ENCODE assay signal across 25 cellular contexts in the genomic region with DNA sequence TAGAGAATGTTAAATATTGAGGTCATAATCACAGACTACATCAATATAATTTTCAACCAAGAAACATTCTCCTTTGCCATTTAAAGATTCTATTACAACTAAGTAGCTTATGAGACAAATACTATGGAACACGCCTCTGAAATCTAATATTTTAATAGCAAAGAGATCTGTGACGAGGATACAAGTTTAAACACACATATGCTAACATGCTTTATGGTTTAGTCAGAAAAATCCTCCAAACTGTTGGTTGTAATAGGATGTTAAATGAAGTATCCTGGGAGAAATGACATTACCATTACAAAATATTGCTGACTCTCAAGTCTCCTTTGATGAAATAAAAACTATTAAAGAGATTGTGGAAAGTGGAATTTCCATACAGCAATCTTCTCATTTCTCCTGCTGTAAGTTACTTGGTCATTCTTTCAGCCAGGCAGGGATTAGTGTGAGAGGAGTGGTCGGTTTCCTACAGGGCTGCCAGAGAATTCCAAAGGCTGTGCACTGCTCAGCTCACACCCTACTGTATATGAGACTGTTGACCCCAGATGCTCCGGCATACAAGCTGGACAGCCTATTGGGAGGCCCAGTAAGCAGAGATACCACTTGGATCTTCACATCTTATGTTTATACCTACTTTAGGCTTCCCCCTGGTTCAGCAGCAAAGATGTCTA.
"Had no signal": no experiment of that assay in that cellular context is flagged by ENCODE, and none has a peak within 500 bp of the region (broad histone marks: within the 10 kb centered on the region; RNA-seq: fewer than 3 reads in every experiment).

No MANE protein-coding gene starts in this region.

- H3K36me3 ChIP-seq: WERI-Rb-1 had no signal

- H3K4me3 Mint-ChIP-seq: activated CD4-positive, alpha-beta T cell treated with anti-CD3 and anti-CD28 coated beads, Interleukin-2, amount 10 ng/mL, durations not matched to agents 7 days and 5 days; activated CD8-positive, alpha-beta T cell treated with anti-CD3 and anti-CD28 coated beads for 36 hours; activated naive CD4-positive, alpha-beta T cell treated with anti-CD3 and anti-CD28 coated beads for 36 hours; activated naive CD8-positive, alpha-beta T cell treated with anti-CD3 and anti-CD28 coated beads, Interleukin-2, amount 50 U/mL, for 24 hours; dendritic cell treated with granulocyte-macrophage colony-stimulating factor and Interleukin-4, amounts not matched to agents 40 ng/mL and 50 ng/mL, for 4 days; naive thymus-derived CD8-positive, alpha-beta T cell; T-helper 2 cell treated with Interferon-gamma antibody and Interleukin-4, amounts not matched to agents 5 μg/mL and 100 μg/mL, for 36 hours; type B pancreatic cell had no signal

- H3K4me1 Mint-ChIP-seq: activated CD4-positive, alpha-beta T cell treated with anti-CD3 and anti-CD28 coated beads, Interleukin-2, amount 10 ng/mL, durations not matched to agents 7 days and 5 days; activated naive CD8-positive, alpha-beta T cell treated with anti-CD3 and anti-CD28 coated beads, Interleukin-2, amount 50 U/mL, for 24 hours had no signal

- H3K27ac Mint-ChIP-seq: activated CD4-positive, alpha-beta T cell treated with anti-CD3 and anti-CD28 coated beads, Interleukin-2, amount 10 ng/mL, durations not matched to agents 7 days and 5 days; activated CD8-positive, alpha-beta T cell treated with anti-CD3 and anti-CD28 coated beads for 36 hours; activated naive CD4-positive, alpha-beta T cell treated with anti-CD3 and anti-CD28 coated beads for 36 hours; activated naive CD8-positive, alpha-beta T cell treated with anti-CD3 and anti-CD28 coated beads, Interleukin-2, amount 50 U/mL, for 24 hours; dendritic cell treated with granulocyte-macrophage colony-stimulating factor and Interleukin-4, amounts not matched to agents 40 ng/mL and 50 ng/mL, for 4 days; progenitor cell of endocrine pancreas; T-helper 2 cell treated with Interferon-gamma antibody and Interleukin-4, amounts not matched to agents 5 μg/mL and 100 μg/mL, for 36 hours; type B pancreatic cell had no signal

- H3K9me3 Mint-ChIP-seq: activated CD4-positive, alpha-beta T cell treated with anti-CD3 and anti-CD28 coated beads, Interleukin-2, amount 10 ng/mL, durations not matched to agents 7 days and 5 days; activated CD8-positive, alpha-beta T cell treated with anti-CD3 and anti-CD28 coated beads for 36 hours; activated naive CD4-positive, alpha-beta T cell treated with anti-CD3 and anti-CD28 coated beads for 36 hours; activated naive CD8-positive, alpha-beta T cell treated with anti-CD3 and anti-CD28 coated beads, Interleukin-2, amount 50 U/mL, for 24 hours; dendritic cell treated with granulocyte-macrophage colony-stimulating factor and Interleukin-4, amounts not matched to agents 40 ng/mL and 50 ng/mL, for 4 days; naive thymus-derived CD8-positive, alpha-beta T cell had no signal

- H3K4me1 ChIP-seq: body of pancreas, left ventricle myocardium inferior had no signal

- H3K27me3 Mint-ChIP-seq: activated CD4-positive, alpha-beta T cell treated with anti-CD3 and anti-CD28 coated beads, Interleukin-2, amount 10 ng/mL, durations not matched to agents 7 days and 5 days; activated CD8-positive, alpha-beta T cell treated with anti-CD3 and anti-CD28 coated beads for 36 hours; activated naive CD8-positive, alpha-beta T cell treated with anti-CD3 and anti-CD28 coated beads, Interleukin-2, amount 50 U/mL, for 24 hours; dendritic cell treated with granulocyte-macrophage colony-stimulating factor and Interleukin-4, amounts not matched to agents 40 ng/mL and 50 ng/mL, for 4 days; naive thymus-derived CD8-positive, alpha-beta T cell; progenitor cell of endocrine pancreas; type B pancreatic cell had no signal

- H3K9me3 ChIP-seq: body of pancreas, left ventricle myocardium inferior, sigmoid colon, thoracic aorta had no signal

- DNase-seq: activated CD4-positive, alpha-beta T cell treated with anti-CD3 and anti-CD28 coated beads, Interleukin-2, amount 10 ng/mL, durations not matched to agents 7 days and 5 days; activated CD4-positive, CD25-positive, alpha-beta regulatory T cell treated with anti-CD3 and anti-CD28 coated beads, Interleukin-2, amount 50 U/mL, for 72 hours; activated CD8-positive, alpha-beta T cell treated with anti-CD3 and anti-CD28 coated beads for 36 hours; activated effector memory CD4-positive, alpha-beta T cell treated with Interleukin-2 at 50 U/mL for 16 hours; activated naive CD4-positive, alpha-beta T cell treated with anti-CD3 and anti-CD28 coated beads for 36 hours; activated naive CD8-positive, alpha-beta T cell treated with anti-CD3 and anti-CD28 coated beads, Interleukin-2, amount 50 U/mL, for 24 hours; activated T-cell treated with anti-CD3 and anti-CD28 coated beads, Interleukin-2, amount 50 U/mL, for 1 hour; anterior cingulate cortex; body of pancreas; effector CD4-positive, alpha-beta T cell; foreskin melanocyte; left ventricle myocardium inferior; naive thymus-derived CD8-positive, alpha-beta T cell; retina; sigmoid colon; stimulated activated CD4-positive, alpha-beta T cell treated with anti-CD3 and anti-CD28 coated beads, Interleukin-2, amount 100 ng/mL, for 48 hours; stimulated activated CD8-positive, alpha-beta memory T cell treated with anti-CD3 and anti-CD28 coated beads, Interleukin-4, amount 100 ng/mL, for 48 hours; stimulated activated naive CD4-positive, alpha-beta T cell treated with Interleukin-2 at 50 U/mL for 16 hours; WERI-Rb-1 had no signal

- H3K4me3 ChIP-seq: body of pancreas, left ventricle myocardium inferior, sigmoid colon, thoracic aorta had no signal

- H3K27me3 ChIP-seq: body of pancreas, sigmoid colon had no signal

- ATAC-seq: activated CD8-positive, alpha-beta T cell treated with anti-CD3 and anti-CD28 coated beads for 36 hours; activated naive CD8-positive, alpha-beta T cell treated with anti-CD3 and anti-CD28 coated beads, Interleukin-2, amount 50 U/mL, for 24 hours; body of pancreas; naive thymus-derived CD8-positive, alpha-beta T cell had no signal

- FAIRE-seq: endometrium had no signal

- H3K27ac ChIP-seq: body of pancreas, left ventricle myocardium inferior, sigmoid colon, thoracic aorta, WERI-Rb-1 had no signal
